In the genomic region with DNA sequence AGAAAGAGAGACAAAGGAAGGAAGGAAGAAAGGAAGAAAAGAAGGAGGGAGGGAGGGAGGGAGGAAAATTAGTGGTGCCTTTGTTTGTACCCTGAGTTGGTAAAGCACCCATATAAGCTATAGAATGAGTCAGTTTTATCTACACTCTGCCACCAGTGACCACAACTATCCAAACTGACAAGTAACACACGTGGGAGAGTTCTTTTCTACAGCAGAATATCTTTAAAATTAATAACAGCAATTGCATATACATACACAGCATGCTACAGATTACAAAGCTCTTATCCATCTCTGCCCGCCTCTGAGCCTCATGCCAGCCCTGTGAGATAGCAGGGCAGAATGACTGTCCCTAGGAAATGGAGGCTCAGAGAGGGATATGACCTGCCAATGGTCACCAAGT, we compare ENCODE assay signal across 25 cellular contexts. TPM values are rescaled to one million over a fixed set of nuclear protein-coding genes. Genes with fewer than 3 reads are reported as not detected.
"Had no signal": no experiment of that assay in that cellular context is flagged by ENCODE, and none has a peak within 500 bp of the region (broad histone marks: within the 10 kb centered on the region; RNA-seq: fewer than 3 reads in every experiment).

No MANE protein-coding gene starts in this region.

- H3K9me3 ChIP-seq: breast epithelium, left ventricle myocardium inferior, pancreas, stomach, upper lobe of left lung had no signal

- H3K27me3 Mint-ChIP-seq: activated T-cell treated with anti-CD3 and anti-CD28 coated beads, Interleukin-2, amount 50 U/mL, for 24 hours had no signal

- H3K4me1 ChIP-seq: breast epithelium, left ventricle myocardium inferior, pancreas, stomach, upper lobe of left lung had no signal

- H3K9me3 Mint-ChIP-seq: activated naive CD4-positive, alpha-beta T cell treated with anti-CD3 and anti-CD28 coated beads for 36 hours; activated T-cell treated with anti-CD3 and anti-CD28 coated beads, Interleukin-2, amount 50 U/mL, for 24 hours; memory B cell; naive thymus-derived CD4-positive, alpha-beta T cell; neural progenitor cell; stimulated activated effector memory CD8-positive, alpha-beta T cell treated with anti-CD3 and anti-CD28 coated beads, Interleukin-12 subunit alpha, Interleukin-12 subunit beta, amount 100 ng/mL, for 72 hours had no signal

- H3K27me3 ChIP-seq: breast epithelium, neural progenitor cell, pancreas, stomach, upper lobe of left lung had no signal

- DNase-seq: activated CD4-positive, alpha-beta T cell treated with anti-CD3 and anti-CD28 coated beads for 48 hours; activated CD4-positive, CD25-positive, alpha-beta regulatory T cell; activated CD8-positive, alpha-beta T cell treated with anti-CD3 and anti-CD28 coated beads, Interleukin-2, amount 10 ng/mL, durations not matched to agents 7 days and 5 days; activated naive CD4-positive, alpha-beta T cell treated with anti-CD3 and anti-CD28 coated beads for 36 hours; activated T-cell treated with anti-CD3 and anti-CD28 coated beads, Interleukin-2, amount 50 U/mL, for 24 hours; kidney glomerular epithelial cell; left ventricle myocardium inferior; naive thymus-derived CD4-positive, alpha-beta T cell; pancreas; stimulated activated CD4-positive, alpha-beta T cell treated with anti-CD3 and anti-CD28 coated beads, Interleukin-4, amount 100 ng/mL, for 24 hours; stomach; SW 1271; T-helper 2 cell; upper lobe of left lung had no signal

- ATAC-seq: activated CD8-positive, alpha-beta T cell treated with anti-CD3 and anti-CD28 coated beads, Interleukin-2, amount 10 ng/mL, durations not matched to agents 7 days and 5 days; naive thymus-derived CD4-positive, alpha-beta T cell; pancreas; sciatic nerve; stimulated activated effector memory CD8-positive, alpha-beta T cell treated with anti-CD3 and anti-CD28 coated beads, Interleukin-12 subunit alpha, Interleukin-12 subunit beta, amount 100 ng/mL, for 72 hours had no signal

- H3K36me3 ChIP-seq: breast epithelium, left ventricle myocardium inferior, neural progenitor cell, pancreas, stomach, upper lobe of left lung had no signal

- H3K27ac ChIP-seq: breast epithelium, coronary artery, left ventricle myocardium inferior, neural progenitor cell, pancreas, stomach, upper lobe of left lung had no signal

- H3K4me3 ChIP-seq: breast epithelium, coronary artery, left ventricle myocardium inferior, neural progenitor cell, pancreas, smooth muscle cell, stomach, upper lobe of left lung had no signal

- H3K4me1 Mint-ChIP-seq: memory B cell; naive thymus-derived CD4-positive, alpha-beta T cell; stimulated activated effector memory CD8-positive, alpha-beta T cell treated with anti-CD3 and anti-CD28 coated beads, Interleukin-12 subunit alpha, Interleukin-12 subunit beta, amount 100 ng/mL, for 72 hours had no signal

- H3K36me3 Mint-ChIP-seq: naive thymus-derived CD4-positive, alpha-beta T cell; neural progenitor cell; stimulated activated effector memory CD8-positive, alpha-beta T cell treated with anti-CD3 and anti-CD28 coated beads, Interleukin-12 subunit alpha, Interleukin-12 subunit beta, amount 100 ng/mL, for 72 hours had no signal

- H3K4me3 Mint-ChIP-seq: activated CD8-positive, alpha-beta T cell treated with anti-CD3 and anti-CD28 coated beads, Interleukin-2, amount 10 ng/mL, durations not matched to agents 7 days and 5 days; activated naive CD4-positive, alpha-beta T cell treated with anti-CD3 and anti-CD28 coated beads for 36 hours; activated T-cell treated with anti-CD3 and anti-CD28 coated beads, Interleukin-2, amount 50 U/mL, for 24 hours; memory B cell; naive thymus-derived CD4-positive, alpha-beta T cell; neural progenitor cell; stimulated activated effector memory CD8-positive, alpha-beta T cell treated with anti-CD3 and anti-CD28 coated beads, Interleukin-12 subunit alpha, Interleukin-12 subunit beta, amount 100 ng/mL, for 72 hours had no signal

RNA-seq across cellular contexts. Expression of gene CDCP2, which starts 20.3 kb away (rescaled TPM):
- total RNA-seq: activated naive CD4-positive, alpha-beta T cell treated with anti-CD3 and anti-CD28 coated beads for 36 hours; astrocyte; frontal cortex; left ventricle myocardium inferior; mucosa of gallbladder; smooth muscle cell; temporal lobe; upper lobe of left lung had no signal
